ENCODE assay signal across 22 cellular contexts in the genomic region with DNA sequence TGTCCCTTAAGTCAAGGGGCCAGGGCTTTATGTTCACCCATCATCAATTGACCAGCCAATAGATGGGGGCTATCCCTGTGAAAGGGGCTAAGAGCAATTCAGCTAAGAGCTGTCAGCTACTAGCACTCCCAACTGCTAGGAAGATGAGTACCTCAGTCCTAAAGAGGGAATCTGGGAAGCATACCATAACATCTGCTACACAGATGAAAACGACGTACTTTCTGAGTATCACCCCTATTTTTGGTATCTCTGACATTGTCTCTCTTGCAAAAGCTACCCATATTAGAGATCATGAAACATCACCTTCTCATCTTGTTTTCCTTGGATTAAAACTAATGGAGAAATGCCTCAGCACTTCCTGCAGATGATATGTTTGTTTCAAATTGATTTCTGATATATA.
"Had no signal": no experiment of that assay in that cellular context is flagged by ENCODE, and none has a peak within 500 bp of the region (broad histone marks: within the 10 kb centered on the region; RNA-seq: fewer than 3 reads in every experiment).

No MANE protein-coding gene starts in this region.

- H3K27ac ChIP-seq: cardiac muscle cell, colonic mucosa, foreskin keratinocyte, heart right ventricle, left lung, lower lobe of right lung, skin epidermis, thoracic aorta, vagina had no signal

- ATAC-seq: activated naive CD4-positive, alpha-beta T cell treated with anti-CD3 and anti-CD28 coated beads, Interleukin-2, amount 50 U/mL, for 72 hours; left lung; lower lobe of right lung; sciatic nerve; stimulated activated effector memory CD8-positive, alpha-beta T cell treated with anti-CD3 and anti-CD28 coated beads, Interleukin-12 subunit alpha, Interleukin-12 subunit beta, amount 100 ng/mL, for 72 hours; T-cell had no signal

- H3K36me3 ChIP-seq: cardiac muscle cell, colonic mucosa, heart right ventricle, left lung, lower lobe of right lung, thoracic aorta, vagina had no signal

- H3K9me3 ChIP-seq: colonic mucosa, heart right ventricle, left lung, lower lobe of right lung, thoracic aorta, vagina had no signal

- H3K4me3 ChIP-seq: cardiac muscle cell, colonic mucosa, heart right ventricle, left lung, lower lobe of right lung, skin epidermis, thoracic aorta, vagina had no signal

- H3K27me3 ChIP-seq: cardiac muscle cell, colonic mucosa, foreskin keratinocyte, heart right ventricle, left lung, vagina had no signal

- H3K4me1 ChIP-seq: colonic mucosa, vagina had no signal

- DNase-seq: activated CD4-positive, alpha-beta T cell treated with anti-CD3 and anti-CD28 coated beads for 1 hour; activated CD4-positive, alpha-beta T cell treated with anti-CD3 and anti-CD28 coated beads, Interleukin-2, amount 50 U/mL, for 1 hour; activated naive CD4-positive, alpha-beta T cell; activated T-cell treated with anti-CD3 and anti-CD28 coated beads for 4 hours; activated T-cell treated with anti-CD3 and anti-CD28 coated beads, Interleukin-2, amount 50 U/mL, for 72 hours; colonic mucosa; effector memory CD4-positive, alpha-beta T cell; foreskin keratinocyte; heart right ventricle; left lung; lower lobe of right lung; retina; stimulated activated CD4-positive, alpha-beta T cell treated with anti-CD3 and anti-CD28 coated beads, Interleukin-12 subunit alpha, Interleukin-12 subunit beta, amount 100 ng/mL, for 4 hours; stimulated activated CD4-positive, alpha-beta T cell treated with anti-CD3 and anti-CD28 coated beads, Interleukin-4, amount 100 ng/mL, for 24 hours; T-cell had no signal
